ENCODE assay signal across 8 cellular contexts in genomic region chr5:141359790-141360426, GRCh38. TPM values are rescaled to one million over a fixed set of nuclear protein-coding genes. Genes with fewer than 3 reads are reported as not detected.
DNase-seq lines count a peak whose midpoint lies in the region; ATAC-seq, FAIRE-seq and TF ChIP-seq lines count a peak whose summit lies in the region.

TSS of gene PCDHGB2 (plus strand) at chr5:141359994. CDS start at chr5:141360136, 142 bp downstream.

- TF ChIP-seq POLR2A in NB4 (IDR thresholded peaks at IDR 0.05; ENCODE audit: extremely low read depth, insufficient read length), result no peak
- TF ChIP-seq POLR2A in GM12878 (IDR thresholded peaks at IDR 0.05; ENCODE audit: low read depth, low read length), result no peak
- no peak for TF ChIP-seq POLR2A in right lobe of liver (IDR thresholded peaks at IDR 0.05)

- intact Hi-C loops in GM12878 (cut with micrococcal nuclease; ENCODE audit: unreplicated experiment), result no loop called here
- intact Hi-C loops in right lobe of liver (cut with DNase I), result no loop called here

- ATAC-seq in GM12878 (peak; percentile 64), right lobe of liver (peak in 3 of 4 donors; percentile 22 to 40 (median 31)), HG03025 (IDR thresholded peaks at IDR 0.05; ENCODE audit: low FRiP score, unreplicated experiment) (no peak)

- H3K27me3 ChIP-seq in BE2C (no peaks in the 10 kb centered on the region), GM12878 (replicated peaks in 1 of 2; ENCODE audit: control insufficient read depth in 2 of 2, insufficient read depth in 2 of 2, low read length in 1 of 2) (no peaks in the 10 kb centered on the region), right lobe of liver (peaks cover 0 to 3% of the 10 kb centered on the region in 2 donors)

- no peak within 1 kb of the TSS for H3K4me2 ChIP-seq in GM12878 (ENCODE audit: control insufficient read depth, insufficient read depth)

- POLR2A ChIA-PET in GM12878 (lab: Charles Lee), result no interaction called here

- H3K79me2 ChIP-seq in GM12878 (ENCODE audit: control insufficient read depth, insufficient read depth, low read length), result no peaks in the 10 kb centered on the region

- SMC1A ChIA-PET in GM12878 (lab: Charles Lee; ENCODE audit: uncharacterized antibody, unreplicated experiment), result no interaction called here

- H3K4me1 ChIP-seq in BE2C (no peaks in the 10 kb centered on the region), GM12878 (ENCODE audit: control insufficient read depth, insufficient read depth, low read length) (no peaks in the 10 kb centered on the region), right lobe of liver (no peaks in the 10 kb centered on the region)

- H3K9ac ChIP-seq in GM12878 (ENCODE audit: control insufficient read depth, insufficient read depth, low read length), result no peak within 1 kb of the TSS

- no peak for DNase-seq in BE2C
- DNase-seq in GM19239 (ENCODE audit: insufficient read length, low spot score), result peak; percentile 58
- peak; percentile 76 for DNase-seq in NB4 (ENCODE audit: low read depth)
- no peak for DNase-seq in GM12878 (ENCODE audit: low read depth, low spot score)
- no peak for DNase-seq in right lobe of liver
- no peak for DNase-seq in stimulated activated CD4-positive, alpha-beta T cell treated with anti-CD3 and anti-CD28 coated beads, Interleukin-1b, Interleukin-23, amount 100 ng/mL, for 48 hours
- no peak for DNase-seq in NK-92 treated with Interleukin-12 subunit alpha and Interleukin-12 subunit beta, amount 100 ng/mL, for 24 hours (lab: John Stamatoyannopoulos, UW)

- H3K27ac ChIP-seq in GM12878 (ENCODE audit: control insufficient read depth, insufficient read depth) (no peak within 1 kb of the TSS), right lobe of liver (no peak within 1 kb of the TSS)

- in situ Hi-C loops in GM12878 (cut with MboI), result no loop called here

- peaks cover 58% of the 10 kb centered on the region for H3K36me3 ChIP-seq in BE2C
- H3K36me3 ChIP-seq in GM12878 (ENCODE audit: control insufficient read depth in 2 of 2, insufficient read depth in 2 of 2, low read length in 1 of 2), result no peaks in the 10 kb centered on the region
- H3K36me3 ChIP-seq in right lobe of liver, result no peaks in the 10 kb centered on the region

- no TSS peak for BruUV-seq in GM12878 (replicated peaks; lab: Mats Ljungman, UMichigan)

- 31% methylated on average over 24 of the region's 24 CpGs for WGBS in GM12878 (ENCODE audit: insufficient coverage, insufficient replicate concordance, low lambda C conversion rate, missing lambda C conversion rate)
- 24% methylated on average over 24 of the region's 24 CpGs for WGBS in right lobe of liver (ENCODE audit: insufficient coverage, low coverage, low lambda C conversion rate, missing lambda C conversion rate)

- H3K9me3 ChIP-seq in BE2C, result peaks cover 12% of the 10 kb centered on the region
- H3K9me3 ChIP-seq in GM12878 (replicated peaks; ENCODE audit: control insufficient read depth, insufficient read depth, low read length), result peaks cover 6% of the 10 kb centered on the region; the same call in 2 of the 3 replicates
- H3K9me3 ChIP-seq in right lobe of liver, result peaks cover 0 to 3% (median under 1%) of the 10 kb centered on the region in 4 donors

- no peak within 1 kb of the TSS for H2AFZ ChIP-seq in GM12878 (ENCODE audit: control insufficient read depth, low read depth, low read length)

- FAIRE-seq in GM19239 (lab: Jason Lieb, UNC) (peak; percentile 85), GM12878 (lab: Jason Lieb, UNC) (no peak)

- H3K4me3 ChIP-seq in BE2C (ENCODE audit: low read depth, low read length), result no peak within 1 kb of the TSS
- H3K4me3 ChIP-seq in NB4 (ENCODE audit: low read depth, low read length), result peak within 1 kb of the TSS; percentile 75
- peak within 1 kb of the TSS; percentile 12 for H3K4me3 ChIP-seq in GM12878
- no peak within 1 kb of the TSS for H3K4me3 ChIP-seq in right lobe of liver

- RAD21 ChIA-PET in GM12878 (lab: Charles Lee; ENCODE audit: unreplicated experiment), result no interaction called here

- H4K20me1 ChIP-seq in GM12878 (ENCODE audit: control insufficient read depth, insufficient read depth), result no peaks in the 10 kb centered on the region

- no peak for TF ChIP-seq EP300 in GM12878 (IDR thresholded peaks at IDR 0.05; ENCODE audit: borderline replicate concordance in 1 of 2, control insufficient read depth in 1 of 2, low read depth in 2 of 2, low read length in 2 of 2)

- CTCF ChIA-PET in GM12878 (lab: Yijun Ruan, JAX), result interaction anchor here (0.6 to 1.4 kb wide), 5 partner anchors 10 to 204 kb away, joined by 3 to 4 read pairs (median 3); partner anchors contain the start of gene PCDHGB3

- TF ChIP-seq CTCF in BE2C (IDR thresholded peaks at IDR 0.05; ENCODE audit: low read depth, low read length), result peak; percentile 54
- TF ChIP-seq CTCF in NB4 (IDR thresholded peaks at IDR 0.05; ENCODE audit: low read depth, low read length), result peak; percentile 62
- peak; percentile 7 to 53 (median 35); a peak in 4 of 6 replicates for TF ChIP-seq CTCF in GM12878 (IDR thresholded peaks at IDR 0.05 in 2 of 3, conservative IDR thresholded peaks at IDR 0.05 in 1 of 3; ENCODE audit: control insufficient read depth in 2 of 3, extremely low read depth in 1 of 3, insufficient read depth in 1 of 3, low read depth in 3 of 3, low read length in 3 of 3)
- TF ChIP-seq CTCF in right lobe of liver (IDR thresholded peaks at IDR 0.05), result peak in 2 of 4 donors; percentile 6 to 29

- TF ChIP-seq RAD21 in GM12878 (IDR thresholded peaks at IDR 0.05; ENCODE audit: insufficient read depth, low read depth, low read length), result peak; percentile 47; the same call in 1 of the 2 replicates

TF ChIP-seq in GM12878, 131 proteins besides CTCF, POLR2A, EP300 and RAD21:
- TF ChIP-seq CBX5 (IDR thresholded peaks at IDR 0.05; ENCODE audit: low read depth), result 0 out of 2 replicates have a peak, but pooled peaks have one; percentile 25
- TF ChIP-seq SMAD5 (IDR thresholded peaks at IDR 0.05; ENCODE audit: low read depth), result no peak
- no peak for TF ChIP-seq EGR1 (IDR thresholded peaks at IDR 0.05; ENCODE audit: borderline replicate concordance in 1 of 2, low read depth in 2 of 2, low read length in 2 of 2)
- TF ChIP-seq NFIC (IDR thresholded peaks at IDR 0.05; ENCODE audit: low read depth, low read length), result no peak
- no peak for TF ChIP-seq SREBF2 (IDR thresholded peaks at IDR 0.05; ENCODE audit: low read length)
TF ChIP-seq in GM12878: peak in this region for 1.

RNA-seq across cellular contexts. Expression of gene PCDHGB2, which starts in this region (rescaled TPM):
- 4.2 TPM for polyA plus RNA-seq in BE2C (2012; ENCODE audit: insufficient read depth, insufficient read length, low read depth)
- total RNA-seq in GM12878 (2013; cell fraction: nucleolus; rRNA removed), result 6.9 and 7.3 TPM in 2 replicates
- 0.11 and 0.38 TPM in 2 replicates for total RNA-seq in GM12878 (2014; rRNA removed)
- total RNA-seq in GM12878 (2014; rRNA removed; fragmentation: Illumina TruSeq; extraction: Trizol), result 0.28 and 0.31 TPM in 2 replicates
- total RNA-seq in GM12878 (2021), result 0.16 and 0.38 TPM in 2 replicates
- polyA plus RNA-seq in GM12878 (2011; ENCODE audit: low read depth), result 0.22 TPM
- polyA plus RNA-seq in GM12878 (2011; rRNA removed), result 0.20 and 0.27 TPM in 2 replicates
- polyA plus RNA-seq in GM12878 (2011; cell fraction: cytosol; rRNA removed), result 0.24 and 0.35 TPM in 2 replicates
- polyA plus RNA-seq in GM12878 (2011; cell fraction: nucleus; rRNA removed), result 0.84 and 1.1 TPM in 2 replicates
- polyA plus RNA-seq in GM12878 (2012), result 0.14 and 0.20 TPM in 2 replicates
- polyA plus RNA-seq in GM12878 (2014; fragmentation: Illumina TruSeq; extraction: Trizol), result 0.15 and 0.35 TPM in 2 replicates
- polyA plus RNA-seq in GM12878 (2014; fragmentation: Nextera tagmentation; extraction: Ambion mirVana), result not detected
- polyA plus RNA-seq in GM12878 (2014; rRNA removed), result 0.06 and 0.20 TPM in 2 replicates
- under 1 TPM; 0.14 to 0.24 TPM for polyA plus RNA-seq in GM12878 (2016; fragmentation: Nextera tagmentation; extraction: Ambion mirVana)
- 0.73 and 1.3 TPM in 2 replicates for polyA minus RNA-seq in GM12878 (2011; rRNA and poly(A)+ RNA removed)
- not detected in 2 replicates for polyA minus RNA-seq in GM12878 (2011; cell fraction: cytosol; rRNA and poly(A)+ RNA removed)
- polyA minus RNA-seq in GM12878 (2011; cell fraction: nucleus; rRNA and poly(A)+ RNA removed), result 1.6 and 3.4 TPM in 2 replicates
- total RNA-seq in right lobe of liver, result 1 to 10 TPM in 5 of 6 experiments, under 1 TPM in 1; 0.51 to 2.8 (median 1.4) TPM

Comparison
In these comparisons a context has a peak if more than half of its experiments do, and no peak if none do; other contexts are left out.
1. DNase-seq: peak in GM19239 (single experiment) and NB4 (single experiment); none in BE2C (single experiment), GM12878 (single experiment), right lobe of liver (0 of 3), stimulated activated CD4-positive, alpha-beta T cell treated with anti-CD3 and anti-CD28 coated beads, Interleukin-1b, Interleukin-23, amount 100 ng/mL, for 48 hours (single experiment) and NK-92 treated with Interleukin-12 subunit alpha and Interleukin-12 subunit beta, amount 100 ng/mL, for 24 hours (single experiment).
2. H3K4me3 ChIP-seq: peak in NB4 (single experiment) and GM12878 (single experiment); none in BE2C (single experiment) and right lobe of liver (0 of 3).